Comparison of ENCODE assay signal across 1 cellular context in the genomic region with DNA sequence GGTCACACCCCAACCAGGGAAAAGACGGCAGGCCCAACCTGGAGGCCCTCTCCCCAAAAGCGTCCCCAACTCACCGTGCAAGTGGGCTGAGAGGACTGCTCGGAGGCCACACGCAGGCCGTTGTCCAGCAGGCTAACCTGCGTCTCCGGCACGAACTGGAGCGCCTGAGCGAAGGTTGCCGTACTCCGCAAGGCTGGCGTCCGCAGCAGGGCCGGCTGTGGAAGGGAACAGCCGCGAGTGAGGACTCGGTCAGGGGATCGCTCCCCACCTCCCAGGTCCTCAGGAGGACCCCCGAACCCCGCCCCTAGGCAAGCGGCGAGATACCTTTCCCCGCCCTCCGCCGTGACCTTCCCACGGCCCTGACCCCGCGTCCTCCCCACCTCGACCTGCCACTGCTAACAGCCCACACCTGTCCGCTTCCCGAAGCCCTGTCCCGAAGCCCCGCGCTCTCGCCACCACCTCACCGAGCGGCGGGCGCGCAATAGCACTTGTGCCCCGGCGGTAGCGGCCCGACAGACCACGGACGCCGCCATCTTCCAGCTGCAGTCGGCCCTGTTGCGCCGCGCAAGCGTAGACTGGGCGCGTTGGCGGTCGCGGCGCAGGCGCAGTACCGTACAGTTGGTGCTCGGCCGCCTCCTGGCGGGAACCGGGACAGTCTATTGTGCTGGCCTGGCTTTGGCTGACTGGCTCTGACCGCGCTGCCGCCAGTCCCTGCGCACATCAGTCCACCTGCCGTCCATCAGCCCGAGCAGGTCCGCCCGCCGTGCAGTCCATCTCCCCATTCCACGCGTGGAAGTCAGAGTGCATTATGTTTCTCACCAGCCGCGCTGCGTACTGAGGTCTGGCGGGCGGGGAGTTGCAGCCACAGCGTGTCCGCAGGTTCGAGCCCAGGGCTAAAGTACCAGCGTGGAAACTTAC.
TF ChIP-seq lines count a peak whose summit lies in the region.

Gene UQCRC1 (minus strand): TSS at position 559 of the 918 bp plus-strand sequence. CDS start 26 bp downstream, at position 533.

TF ChIP-seq in K562, 482 proteins besides CTCF, POLR2A, EP300 and RAD21 (continued from another document and continues in another):
- peak; percentile 69; the same call in 1 of the 2 replicates for TF ChIP-seq AFF4 (CRISPR knock-in tag; IDR thresholded peaks at IDR 0.05)
- TF ChIP-seq TAF7 (tag; IDR thresholded peaks at IDR 0.05): peak; percentile 80; the same call in 1 of the 2 replicates
- no peak for TF ChIP-seq SMARCE1 (IDR thresholded peaks at IDR 0.05)
- no peak for TF ChIP-seq DDX20 (tag; IDR thresholded peaks at IDR 0.05; ENCODE audit: low read depth)
- TF ChIP-seq ZNF274 (IDR thresholded peaks at IDR 0.05; ENCODE audit: borderline replicate concordance, low read depth, low read length): no peak
- no peak for TF ChIP-seq NCOA4 (IDR thresholded peaks at IDR 0.05; ENCODE audit: partially characterized antibody)
- TF ChIP-seq, protein P1, sequence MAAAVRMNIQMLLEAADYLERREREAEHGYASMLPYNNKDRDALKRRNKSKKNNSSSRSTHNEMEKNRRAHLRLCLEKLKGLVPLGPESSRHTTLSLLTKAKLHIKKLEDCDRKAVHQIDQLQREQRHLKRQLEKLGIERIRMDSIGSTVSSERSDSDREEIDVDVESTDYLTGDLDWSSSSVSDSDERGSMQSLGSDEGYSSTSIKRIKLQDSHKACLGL (CRISPR knock-in tag; IDR thresholded peaks at IDR 0.05; ENCODE audit: borderline replicate concordance, poor library complexity, severe bottlenecking): no peak
- no peak for TF ChIP-seq CEBPZ (IDR thresholded peaks at IDR 0.05; ENCODE audit: borderline replicate concordance, low read depth, low read length)
- no peak for TF ChIP-seq SRSF9 (IDR thresholded peaks at IDR 0.05; ENCODE audit: borderline replicate concordance, low read depth, low read length)
- TF ChIP-seq, protein P2, sequence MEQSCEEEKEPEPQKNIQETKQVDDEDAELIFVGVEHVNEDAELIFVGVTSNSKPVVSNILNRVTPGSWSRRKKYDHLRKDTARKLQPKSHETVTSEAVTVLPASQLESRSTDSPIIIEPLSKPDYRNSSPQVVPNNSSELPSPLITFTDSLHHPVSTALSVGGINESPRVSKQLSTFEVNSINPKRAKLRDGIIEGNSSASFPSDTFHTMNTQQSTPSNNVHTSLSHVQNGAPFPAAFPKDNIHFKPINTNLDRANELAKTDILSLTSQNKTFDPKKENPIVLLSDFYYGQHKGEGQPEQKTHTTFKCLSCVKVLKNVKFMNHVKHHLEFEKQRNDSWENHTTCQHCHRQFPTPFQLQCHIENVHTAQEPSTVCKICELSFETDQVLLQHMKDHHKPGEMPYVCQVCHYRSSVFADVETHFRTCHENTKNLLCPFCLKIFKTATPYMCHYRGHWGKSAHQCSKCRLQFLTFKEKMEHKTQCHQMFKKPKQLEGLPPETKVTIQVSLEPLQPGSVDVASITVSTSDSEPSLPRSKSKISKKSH (CRISPR knock-in tag; IDR thresholded peaks at IDR 0.05): no peak
- TF ChIP-seq HOMEZ (CRISPR knock-in tag; IDR thresholded peaks at IDR 0.05): no peak
- no peak for TF ChIP-seq ARID2 (IDR thresholded peaks at IDR 0.05)
- no peak for TF ChIP-seq ETV1 (tag; conservative IDR thresholded peaks at IDR 0.05; ENCODE audit: low read depth)
- TF ChIP-seq BCL6 (CRISPR knock-in tag; IDR thresholded peaks at IDR 0.05): no peak
- TF ChIP-seq CREB1 (IDR thresholded peaks at IDR 0.05): no peak
- TF ChIP-seq CREB1 (CRISPR knock-in tag; IDR thresholded peaks at IDR 0.05): peak; percentile 62
- TF ChIP-seq ZNF766 (CRISPR knock-in tag; conservative IDR thresholded peaks at IDR 0.05): no peak
- TF ChIP-seq ZNF263 (CRISPR knock-in tag; IDR thresholded peaks at IDR 0.05; ENCODE audit: borderline replicate concordance): no peak; the same call in 1 of the 2 replicates
- TF ChIP-seq GTF2A2 (tag; IDR thresholded peaks at IDR 0.05): no peak
- TF ChIP-seq BACH1 (tag; IDR thresholded peaks at IDR 0.05): no peak
- TF ChIP-seq THRA (IDR thresholded peaks at IDR 0.05): no peak
- TF ChIP-seq CTBP1 (IDR thresholded peaks at IDR 0.05; ENCODE audit: borderline replicate concordance): peak; percentile 79
- TF ChIP-seq ZBTB5 (IDR thresholded peaks at IDR 0.05): no peak
- peak; percentile 96 to 97 for TF ChIP-seq NRF1 (conservative IDR thresholded peaks at IDR 0.05 in 1 of 2, IDR thresholded peaks at IDR 0.05 in 1 of 2)
- TF ChIP-seq RB1 (IDR thresholded peaks at IDR 0.05; ENCODE audit: low read depth): peak; percentile 82
- TF ChIP-seq, protein P3, sequence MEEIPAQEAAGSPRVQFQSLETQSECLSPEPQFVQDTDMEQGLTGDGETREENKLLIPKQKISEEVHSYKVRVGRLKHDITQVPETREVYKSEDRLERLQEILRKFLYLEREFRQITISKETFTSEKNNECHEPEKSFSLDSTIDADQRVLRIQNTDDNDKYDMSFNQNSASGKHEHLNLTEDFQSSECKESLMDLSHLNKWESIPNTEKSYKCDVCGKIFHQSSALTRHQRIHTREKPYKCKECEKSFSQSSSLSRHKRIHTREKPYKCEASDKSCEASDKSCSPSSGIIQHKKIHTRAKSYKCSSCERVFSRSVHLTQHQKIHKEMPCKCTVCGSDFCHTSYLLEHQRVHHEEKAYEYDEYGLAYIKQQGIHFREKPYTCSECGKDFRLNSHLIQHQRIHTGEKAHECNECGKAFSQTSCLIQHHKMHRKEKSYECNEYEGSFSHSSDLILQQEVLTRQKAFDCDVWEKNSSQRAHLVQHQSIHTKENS (CRISPR knock-in tag; IDR thresholded peaks at IDR 0.05): no peak
- TF ChIP-seq, protein P4, sequence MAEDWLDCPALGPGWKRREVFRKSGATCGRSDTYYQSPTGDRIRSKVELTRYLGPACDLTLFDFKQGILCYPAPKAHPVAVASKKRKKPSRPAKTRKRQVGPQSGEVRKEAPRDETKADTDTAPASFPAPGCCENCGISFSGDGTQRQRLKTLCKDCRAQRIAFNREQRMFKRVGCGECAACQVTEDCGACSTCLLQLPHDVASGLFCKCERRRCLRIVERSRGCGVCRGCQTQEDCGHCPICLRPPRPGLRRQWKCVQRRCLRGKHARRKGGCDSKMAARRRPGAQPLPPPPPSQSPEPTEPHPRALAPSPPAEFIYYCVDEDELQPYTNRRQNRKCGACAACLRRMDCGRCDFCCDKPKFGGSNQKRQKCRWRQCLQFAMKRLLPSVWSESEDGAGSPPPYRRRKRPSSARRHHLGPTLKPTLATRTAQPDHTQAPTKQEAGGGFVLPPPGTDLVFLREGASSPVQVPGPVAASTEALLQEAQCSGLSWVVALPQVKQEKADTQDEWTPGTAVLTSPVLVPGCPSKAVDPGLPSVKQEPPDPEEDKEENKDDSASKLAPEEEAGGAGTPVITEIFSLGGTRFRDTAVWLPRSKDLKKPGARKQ (CRISPR knock-in tag; IDR thresholded peaks at IDR 0.05): no peak
- no peak for TF ChIP-seq BRF1 (IDR thresholded peaks at IDR 0.05; ENCODE audit: borderline replicate concordance, extremely low read depth, insufficient read length)
- TF ChIP-seq ZNF79 (CRISPR knock-in tag; IDR thresholded peaks at IDR 0.05; ENCODE audit: low read depth): no peak
- TF ChIP-seq SMAD4 (CRISPR knock-in tag; conservative IDR thresholded peaks at IDR 0.05): 0 out of 2 replicates have a peak, but pooled peaks have one; percentile 12
- TF ChIP-seq RCOR1 (IDR thresholded peaks at IDR 0.05; ENCODE audit: borderline replicate concordance in 1 of 2, low read depth in 2 of 2, low read length in 2 of 2): peak in 1 of 2 experiments; percentile 30; a peak in 1 of 4 replicates
- TF ChIP-seq CREM (IDR thresholded peaks at IDR 0.05; ENCODE audit: low read depth): peak; percentile 49
- TF ChIP-seq JUND (IDR thresholded peaks at IDR 0.05; ENCODE audit: borderline replicate concordance, low read depth, low read length): no peak; the same call in 1 of the 2 replicates
- no peak for TF ChIP-seq JUND (tag; IDR thresholded peaks at IDR 0.05; ENCODE audit: borderline replicate concordance, low read depth, low read length)
- TF ChIP-seq MCM3 (IDR thresholded peaks at IDR 0.05): no peak
- TF ChIP-seq DNMT1 (IDR thresholded peaks at IDR 0.05): no peak
